In the genomic region with DNA sequence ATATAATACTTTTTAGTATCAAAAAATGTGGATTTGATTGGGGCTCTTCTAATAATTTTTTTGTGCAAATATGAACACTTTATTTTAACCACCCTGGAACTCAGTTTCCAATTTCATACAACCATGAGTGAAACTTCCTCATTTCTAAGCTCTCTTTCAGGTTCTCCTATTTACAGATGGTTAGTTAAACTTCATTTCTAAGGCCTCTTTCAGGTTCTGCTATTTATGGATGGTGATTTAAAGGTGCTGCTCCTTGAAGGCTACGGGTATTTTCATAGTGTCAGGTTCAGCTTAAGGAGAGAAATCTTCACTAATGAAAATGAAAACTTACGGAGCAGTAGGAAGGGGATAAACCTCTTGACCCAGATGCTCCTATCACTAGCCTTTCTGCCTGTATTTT, we compare ENCODE assay signal across 21 cellular contexts.
"Had no signal": no experiment of that assay in that cellular context is flagged by ENCODE, and none has a peak within 500 bp of the region (broad histone marks: within the 10 kb centered on the region; RNA-seq: fewer than 3 reads in every experiment).

No MANE protein-coding gene starts in this region.

- H3K27me3 Mint-ChIP-seq: dendritic cell treated with granulocyte-macrophage colony-stimulating factor and Interleukin-4, amounts not matched to agents 40 ng/mL and 50 ng/mL, for 4 days; stimulated activated memory B cell treated with anti-CD40 and anti-IgM and Interleukin-4, amounts not matched to agents 10 μg/mL and 1 μg/mL and 100 μg/mL, for 72 hours; stimulated activated naive CD8-positive, alpha-beta T cell treated with anti-CD3 and anti-CD28 coated beads, Interleukin-15, amount 100 ng/mL, for 72 hours had no signal

- H3K4me1 ChIP-seq: esophagus squamous epithelium, gastroesophageal sphincter, spleen, testis, tibial nerve, upper lobe of right lung had no signal

- H3K27me3 ChIP-seq: esophagus squamous epithelium, gastroesophageal sphincter, neutrophil, spleen, testis, tibial nerve, upper lobe of right lung had no signal

- H3K9me3 ChIP-seq: esophagus squamous epithelium, gastroesophageal sphincter, neutrophil, testis, tibial nerve, upper lobe of right lung had no signal

- H3K4me3 ChIP-seq: esophagus squamous epithelium, gastroesophageal sphincter, spleen, testis, tibial nerve, upper lobe of right lung had no signal

- H3K27ac ChIP-seq: esophagus squamous epithelium, gastroesophageal sphincter, neutrophil, spleen, testis, tibial nerve, upper lobe of right lung had no signal

- H3K36me3 ChIP-seq: esophagus squamous epithelium, gastroesophageal sphincter, neutrophil, spleen, tibial nerve, upper lobe of right lung had no signal

- H3K4me1 Mint-ChIP-seq: immature natural killer cell; naive thymus-derived CD8-positive, alpha-beta T cell; stimulated activated memory B cell treated with anti-CD40 and anti-IgM and Interleukin-4, amounts not matched to agents 10 μg/mL and 1 μg/mL and 100 μg/mL, for 72 hours; stimulated activated naive CD8-positive, alpha-beta T cell treated with anti-CD3 and anti-CD28 coated beads, Interleukin-15, amount 100 ng/mL, for 72 hours had no signal

- H3K9me3 Mint-ChIP-seq: dendritic cell treated with granulocyte-macrophage colony-stimulating factor and Interleukin-4, amounts not matched to agents 40 ng/mL and 50 ng/mL, for 4 days had no signal

- H3K4me3 Mint-ChIP-seq: dendritic cell treated with granulocyte-macrophage colony-stimulating factor and Interleukin-4, amounts not matched to agents 40 ng/mL and 50 ng/mL, for 4 days; immature natural killer cell; naive thymus-derived CD8-positive, alpha-beta T cell; stimulated activated memory B cell treated with anti-CD40 and anti-IgM and Interleukin-4, amounts not matched to agents 10 μg/mL and 1 μg/mL and 100 μg/mL, for 72 hours; stimulated activated naive CD8-positive, alpha-beta T cell treated with anti-CD3 and anti-CD28 coated beads, Interleukin-15, amount 100 ng/mL, for 72 hours had no signal

- H3K27ac Mint-ChIP-seq: dendritic cell treated with granulocyte-macrophage colony-stimulating factor and Interleukin-4, amounts not matched to agents 40 ng/mL and 50 ng/mL, for 4 days; immature natural killer cell; naive thymus-derived CD8-positive, alpha-beta T cell; stimulated activated memory B cell treated with anti-CD40 and anti-IgM and Interleukin-4, amounts not matched to agents 10 μg/mL and 1 μg/mL and 100 μg/mL, for 72 hours; stimulated activated naive CD8-positive, alpha-beta T cell treated with anti-CD3 and anti-CD28 coated beads, Interleukin-15, amount 100 ng/mL, for 72 hours had no signal

- ATAC-seq: gastroesophageal sphincter; left cardiac atrium; naive thymus-derived CD8-positive, alpha-beta T cell; sciatic nerve; stimulated activated memory B cell treated with anti-CD40 and anti-IgM and Interleukin-4, amounts not matched to agents 10 μg/mL and 1 μg/mL and 100 μg/mL, for 72 hours; stimulated activated naive CD8-positive, alpha-beta T cell treated with anti-CD3 and anti-CD28 coated beads, Interleukin-15, amount 100 ng/mL, for 72 hours; upper lobe of right lung had no signal

- DNase-seq: esophagus squamous epithelium; foreskin fibroblast; glutamatergic neuron; immature natural killer cell; kidney; left cardiac atrium; naive thymus-derived CD8-positive, alpha-beta T cell; posterior cingulate gyrus; spleen; stimulated activated CD4-positive, alpha-beta T cell treated with anti-CD3 and anti-CD28 coated beads, Interleukin-15, amount 100 ng/mL, for 24 hours; stimulated activated CD4-positive, alpha-beta T cell treated with anti-CD3 and anti-CD28 coated beads, Interleukin-1b, Interleukin-23, amount 100 ng/mL, for 48 hours; stimulated activated CD4-positive, alpha-beta T cell treated with anti-CD3 and anti-CD28 coated beads, Interleukin-4, amount 100 ng/mL, for 24 hours; stimulated activated naive CD8-positive, alpha-beta T cell treated with anti-CD3 and anti-CD28 coated beads, Interleukin-15, amount 100 ng/mL, for 72 hours; testis; upper lobe of right lung had no signal

- H3K36me3 Mint-ChIP-seq: immature natural killer cell; naive thymus-derived CD8-positive, alpha-beta T cell; stimulated activated memory B cell treated with anti-CD40 and anti-IgM and Interleukin-4, amounts not matched to agents 10 μg/mL and 1 μg/mL and 100 μg/mL, for 72 hours had no signal
